30 cellular contexts compared by ENCODE assay signal in genomic region chr3:116667791-116668190, GRCh38. TPM values are rescaled to one million over a fixed set of nuclear protein-coding genes. Genes with fewer than 3 reads are reported as not detected.
"Had no signal": no experiment of that assay in that cellular context is flagged by ENCODE, and none has a peak within 500 bp of the region (broad histone marks: within the 10 kb centered on the region; RNA-seq: fewer than 3 reads in every experiment).

No MANE protein-coding gene starts in this region.

- DNase-seq: activated B cell treated with CpG ODN at 0.5 μM for 24 hours; activated CD4-positive, alpha-beta memory T cell treated with anti-CD3 and anti-CD28 coated beads for 36 hours; activated CD4-positive, alpha-beta T cell treated with anti-CD3 and anti-CD28 coated beads for 4 hours; activated CD4-positive, alpha-beta T cell treated with anti-CD3 and anti-CD28 coated beads, Interleukin-2, amount 50 U/mL, for 1 hour; activated CD4-positive, CD25-positive, alpha-beta regulatory T cell treated with anti-CD3 and anti-CD28 coated beads, Interleukin-2, amount 50 U/mL, for 72 hours; activated CD8-positive, alpha-beta memory T cell treated with anti-CD3 and anti-CD28 coated beads, Interleukin-2, amount 50 U/mL, for 4 hours; activated effector memory CD4-positive, alpha-beta T cell treated with Interleukin-2 at 50 U/mL for 16 hours; activated naive CD4-positive, alpha-beta T cell treated with anti-CD3 and anti-CD28 coated beads, Interleukin-2, amount 10 ng/mL, durations not matched to agents 7 days and 5 days; activated T-cell treated with anti-CD3 and anti-CD28 coated beads for 4 hours; activated T-cell treated with anti-CD3 and anti-CD28 coated beads, Interleukin-2, amount 50 U/mL, for 48 hours; body of pancreas; caudate nucleus; cerebellar nuclear complex; MV-4-11; NCI-H1092; NCI-H1436 treated with DMSO at 0.1 percent for 48 hours; NCI-H1694 treated with DMSO at 0.1 percent for 48 hours; NCI-H2029; NCI-H345; NCI-H524 treated with DMSO at 0.1 percent for 48 hours; PC-3; Peyer's patch; RPMI8226; T-cell; T-helper 17 cell had no signal

- H3K36me3 Mint-ChIP-seq: activated CD4-positive, alpha-beta memory T cell treated with anti-CD3 and anti-CD28 coated beads for 36 hours; activated naive CD4-positive, alpha-beta T cell treated with anti-CD3 and anti-CD28 coated beads, Interleukin-2, amount 10 ng/mL, durations not matched to agents 7 days and 5 days; activated naive CD8-positive, alpha-beta T cell; T-cell had no signal

- H3K27ac Mint-ChIP-seq: activated B cell treated with CpG ODN at 0.5 μM for 24 hours; activated CD4-positive, alpha-beta memory T cell treated with anti-CD3 and anti-CD28 coated beads for 36 hours; activated naive CD4-positive, alpha-beta T cell treated with anti-CD3 and anti-CD28 coated beads, Interleukin-2, amount 10 ng/mL, durations not matched to agents 7 days and 5 days; activated naive CD8-positive, alpha-beta T cell; T-cell; T-helper 17 cell had no signal

- H3K4me3 Mint-ChIP-seq: activated B cell treated with CpG ODN at 0.5 μM for 24 hours; activated CD4-positive, alpha-beta memory T cell treated with anti-CD3 and anti-CD28 coated beads for 36 hours; activated naive CD4-positive, alpha-beta T cell treated with anti-CD3 and anti-CD28 coated beads, Interleukin-2, amount 10 ng/mL, durations not matched to agents 7 days and 5 days; activated naive CD8-positive, alpha-beta T cell; T-cell; T-helper 17 cell had no signal

- H3K4me1 Mint-ChIP-seq: activated B cell treated with CpG ODN at 0.5 μM for 24 hours; activated naive CD4-positive, alpha-beta T cell treated with anti-CD3 and anti-CD28 coated beads, Interleukin-2, amount 10 ng/mL, durations not matched to agents 7 days and 5 days; T-cell; T-helper 17 cell had no signal

- ATAC-seq: body of pancreas, PC-3, T-cell, T-helper 17 cell had no signal

- H3K9me3 Mint-ChIP-seq: activated B cell treated with CpG ODN at 0.5 μM for 24 hours had no signal

- H3K27me3 Mint-ChIP-seq: activated B cell treated with CpG ODN at 0.5 μM for 24 hours; activated CD4-positive, alpha-beta memory T cell treated with anti-CD3 and anti-CD28 coated beads for 36 hours; activated naive CD4-positive, alpha-beta T cell treated with anti-CD3 and anti-CD28 coated beads, Interleukin-2, amount 10 ng/mL, durations not matched to agents 7 days and 5 days; activated naive CD8-positive, alpha-beta T cell; T-cell; T-helper 17 cell had no signal

RNA-seq across cellular contexts. Expression of gene TUSC7, which starts 41.8 kb away (rescaled TPM):
- total RNA-seq: activated B cell treated with CpG ODN at 0.5 μM for 24 hours; activated CD4-positive, alpha-beta memory T cell treated with anti-CD3 and anti-CD28 coated beads for 36 hours; astrocyte; body of pancreas; breast epithelium; M059J; NCI-H460; PC-3; Peyer's patch; T-cell; T-helper 17 cell had no signal
